ENCODE assay signal across 1 cellular context in genomic region chr5:68288756-68289134, GRCh38.
TF ChIP-seq lines count a peak whose summit lies in the region.

No MANE protein-coding gene starts in this region.

TF ChIP-seq in HepG2, 621 proteins besides CTCF, POLR2A, EP300 and RAD21 (continued from another document):
- 0 out of 2 replicates have a peak, but pooled peaks have one; percentile 23 for TF ChIP-seq ZNF142 (CRISPR knock-in tag; IDR thresholded peaks at IDR 0.05)
- no peak for TF ChIP-seq ATF7 (IDR thresholded peaks at IDR 0.05)
- TF ChIP-seq ATF7 (CRISPR knock-in tag; IDR thresholded peaks at IDR 0.05) = no peak
- TF ChIP-seq HOXA5 (CRISPR knock-in tag; IDR thresholded peaks at IDR 0.05) = 0 out of 2 replicates have a peak, but pooled peaks have one; percentile 22
- no peak for TF ChIP-seq SMARCC2 (IDR thresholded peaks at IDR 0.05)
